Comparison of ENCODE assay signal across 20 cellular contexts in genomic region chr5:35741126-35741711, GRCh38.
DNase-seq lines count a peak whose midpoint lies in the region; ATAC-seq, FAIRE-seq and TF ChIP-seq lines count a peak whose summit lies in the region.
"Had no signal": no experiment of that assay in that cellular context is flagged by ENCODE, and none has a peak within 500 bp of the region (broad histone marks: within the 10 kb centered on the region; RNA-seq: fewer than 3 reads in every experiment).

No MANE protein-coding gene starts in this region.

- peak overlapping the region in 1 of 2 donors; percentile 0 for H3K27ac Mint-ChIP-seq in natural killer cell treated with Interleukin-12 subunit alpha and Interleukin-12 subunit beta and Interleukin-15 and Interleukin-18, amount 100 ng/mL, for 72 hours
- H3K27ac Mint-ChIP-seq in natural killer cell = no peak overlapping the region
- H3K27ac Mint-ChIP-seq: activated T-cell treated with anti-CD3 and anti-CD28 coated beads, Interleukin-2, amount 50 U/mL, for 24 hours; mesothelial cell of epicardium; T-helper 1 cell treated with Interleukin-12 subunit alpha and Interleukin-12 subunit beta and Interleukin-4 antibody, amounts not matched to agents 30 μg/mL and 1 μg/mL, for 36 hours had no signal

- no peak for TF ChIP-seq CTCF in natural killer cell (IDR thresholded peaks at IDR 0.05)
- no peak for TF ChIP-seq CTCF in GM12878 (IDR thresholded peaks at IDR 0.05 in 2 of 3, conservative IDR thresholded peaks at IDR 0.05 in 1 of 3; ENCODE audit: control insufficient read depth in 2 of 3, extremely low read depth in 1 of 3, insufficient read depth in 1 of 3, low read depth in 3 of 3, low read length in 3 of 3)

- no peaks in the 10 kb centered on the region for H3K4me1 ChIP-seq in GM12878 (ENCODE audit: control insufficient read depth, insufficient read depth, low read length)
- H3K4me1 ChIP-seq: adrenal gland; BLaER1 treated with 17β-estradiol and CSF1 and Interleukin-3, amounts not matched to agents 10 nM and 100 nM; upper lobe of right lung had no signal

- POLR2A ChIA-PET in GM12878 (lab: Charles Lee) = no interaction called here

- no peak for TF ChIP-seq RAD21 in GM12878 (IDR thresholded peaks at IDR 0.05; ENCODE audit: insufficient read depth, low read depth, low read length)

- H3K4me3 ChIP-seq in GM12878 = no peak overlapping the region
- H3K4me3 ChIP-seq: adrenal gland; BLaER1 treated with 17β-estradiol and CSF1 and Interleukin-3, amounts not matched to agents 10 nM and 100 nM; HAP-1; upper lobe of right lung had no signal

- FAIRE-seq in GM12878 (lab: Jason Lieb, UNC) = no peak

- H3K4me2 ChIP-seq in GM12878 (ENCODE audit: control insufficient read depth, insufficient read depth) = no peak overlapping the region
- H3K4me2 ChIP-seq: BLaER1 treated with 17β-estradiol and CSF1 and Interleukin-3, amounts not matched to agents 10 nM and 100 nM had no signal

- no peak overlapping the region for H2AFZ ChIP-seq in GM12878 (ENCODE audit: control insufficient read depth, low read depth, low read length)

- no TSS peak for BruUV-seq in GM12878 (replicated peaks; lab: Mats Ljungman, UMichigan)

- no peak overlapping the region for H3K9ac ChIP-seq in GM12878 (ENCODE audit: control insufficient read depth, insufficient read depth, low read length)
- H3K9ac ChIP-seq: BLaER1 treated with 17β-estradiol and CSF1 and Interleukin-3, amounts not matched to agents 10 nM and 100 nM had no signal

- H3K79me2 ChIP-seq in GM12878 (ENCODE audit: control insufficient read depth, insufficient read depth, low read length) = no peaks in the 10 kb centered on the region

- ATAC-seq in natural killer cell treated with Interleukin-12 subunit alpha and Interleukin-12 subunit beta and Interleukin-15 and Interleukin-18, amount 100 ng/mL, for 72 hours = peak; percentile 32 to 65
- ATAC-seq in natural killer cell (no peak), GM12878 (peak; percentile 28; the same call in 2 of the 3 replicates), GM21367 (IDR thresholded peaks at IDR 0.05; ENCODE audit: unreplicated experiment) (no peak), GM18861 (IDR thresholded peaks at IDR 0.05; ENCODE audit: unreplicated experiment) (no peak), HG03439 (IDR thresholded peaks at IDR 0.05; ENCODE audit: unreplicated experiment) (no peak)
- ATAC-seq: upper lobe of right lung had no signal

- 9% methylated on average over 5 of the region's 5 CpGs for WGBS in GM12878 (ENCODE audit: insufficient coverage, insufficient replicate concordance, low lambda C conversion rate, missing lambda C conversion rate)

- H3K27me3 ChIP-seq in GM12878 (replicated peaks in 1 of 2; ENCODE audit: control insufficient read depth in 2 of 2, insufficient read depth in 2 of 2, low read length in 1 of 2) = no peaks in the 10 kb centered on the region
- H3K27me3 ChIP-seq: adrenal gland; BLaER1 treated with 17β-estradiol and CSF1 and Interleukin-3, amounts not matched to agents 10 nM and 100 nM; upper lobe of right lung had no signal

- H4K20me1 ChIP-seq in GM12878 (ENCODE audit: control insufficient read depth, insufficient read depth) = no peaks in the 10 kb centered on the region
- H4K20me1 ChIP-seq: BLaER1 treated with 17β-estradiol and CSF1 and Interleukin-3, amounts not matched to agents 10 nM and 100 nM had no signal

- CTCF ChIA-PET in GM12878 (lab: Yijun Ruan, JAX) = no interaction called here

- intact Hi-C loops in natural killer cell (cut with micrococcal nuclease) = no loop called here
- intact Hi-C loops in GM12878 (cut with micrococcal nuclease; ENCODE audit: unreplicated experiment) = no loop called here

- H3K27me3 Mint-ChIP-seq in natural killer cell treated with Interleukin-12 subunit alpha and Interleukin-12 subunit beta and Interleukin-15 and Interleukin-18, amount 100 ng/mL, for 72 hours = peaks cover 4 to 5% of the 10 kb centered on the region in 2 donors
- H3K27me3 Mint-ChIP-seq in natural killer cell (ENCODE audit: low read depth in 2 of 2) = no peaks in the 10 kb centered on the region
- H3K27me3 Mint-ChIP-seq: activated T-cell treated with anti-CD3 and anti-CD28 coated beads, Interleukin-2, amount 50 U/mL, for 24 hours had no signal

- in situ Hi-C loops in GM12878 (cut with MboI) = no loop called here

- H3K4me3 Mint-ChIP-seq in natural killer cell treated with Interleukin-12 subunit alpha and Interleukin-12 subunit beta and Interleukin-15 and Interleukin-18, amount 100 ng/mL, for 72 hours = no peak overlapping the region
- H3K4me3 Mint-ChIP-seq in natural killer cell = no peak overlapping the region
- H3K4me3 Mint-ChIP-seq: activated T-cell treated with anti-CD3 and anti-CD28 coated beads, Interleukin-2, amount 50 U/mL, for 24 hours; central memory CD8-positive, alpha-beta T cell; mesothelial cell of epicardium; T-helper 1 cell treated with Interleukin-12 subunit alpha and Interleukin-12 subunit beta and Interleukin-4 antibody, amounts not matched to agents 30 μg/mL and 1 μg/mL, for 36 hours had no signal

- RAD21 ChIA-PET in GM12878 (lab: Charles Lee; ENCODE audit: unreplicated experiment) = no interaction called here

- DNase-seq in natural killer cell treated with Interleukin-12 subunit alpha and Interleukin-12 subunit beta and Interleukin-15 and Interleukin-18, amount 100 ng/mL, for 72 hours (ENCODE audit: low spot score) = no peak
- DNase-seq in natural killer cell (no peak), HuH-7.5 (ENCODE audit: low spot score) (peak; percentile 46), GM12878 (ENCODE audit: low read depth, low spot score) (no peak)
- DNase-seq in activated effector memory CD4-positive, alpha-beta T cell treated with anti-CD3 and anti-CD28 coated beads, Interleukin-2, amount 50 U/mL, for 16 hours = no peak
- DNase-seq: activated T-cell treated with anti-CD3 and anti-CD28 coated beads, Interleukin-2, amount 50 U/mL, for 24 hours; adrenal gland; DMS 273 treated with DMSO at 0.1 percent for 48 hours; glutamatergic neuron; NCI-H1694 treated with DMSO at 0.1 percent for 48 hours; NCI-H510A treated with DMSO at 0.1 percent for 48 hours; upper lobe of right lung had no signal

- H3K9me3 Mint-ChIP-seq in natural killer cell treated with Interleukin-12 subunit alpha and Interleukin-12 subunit beta and Interleukin-15 and Interleukin-18, amount 100 ng/mL, for 72 hours = peaks cover 14% of the 10 kb centered on the region
- H3K9me3 Mint-ChIP-seq in natural killer cell = peaks cover 0 to 3% of the 10 kb centered on the region in 2 donors

- no peak for TF ChIP-seq POLR2A in GM12878 (IDR thresholded peaks at IDR 0.05; ENCODE audit: low read depth, low read length)

- no peak overlapping the region for H3K27ac ChIP-seq in GM12878 (ENCODE audit: control insufficient read depth, insufficient read depth)
- H3K27ac ChIP-seq: adrenal gland; BLaER1 treated with 17β-estradiol and CSF1 and Interleukin-3, amounts not matched to agents 10 nM and 100 nM; upper lobe of right lung had no signal

- H3K9me3 ChIP-seq in GM12878 (replicated peaks; ENCODE audit: control insufficient read depth, insufficient read depth, low read length) = no peaks in the 10 kb centered on the region
- H3K9me3 ChIP-seq: adrenal gland, HAP-1, upper lobe of right lung had no signal

- TF ChIP-seq EP300 in GM12878 (IDR thresholded peaks at IDR 0.05; ENCODE audit: borderline replicate concordance in 1 of 2, control insufficient read depth in 1 of 2, low read depth in 2 of 2, low read length in 2 of 2) = no peak

- SMC1A ChIA-PET in GM12878 (lab: Charles Lee; ENCODE audit: uncharacterized antibody, unreplicated experiment) = no interaction called here

- no peaks in the 10 kb centered on the region for H3K36me3 ChIP-seq in GM12878 (ENCODE audit: control insufficient read depth in 2 of 2, insufficient read depth in 2 of 2, low read length in 1 of 2)
- H3K36me3 ChIP-seq: adrenal gland; BLaER1 treated with 17β-estradiol and CSF1 and Interleukin-3, amounts not matched to agents 10 nM and 100 nM; HAP-1; upper lobe of right lung had no signal

- H3K36me3 Mint-ChIP-seq in natural killer cell treated with Interleukin-12 subunit alpha and Interleukin-12 subunit beta and Interleukin-15 and Interleukin-18, amount 100 ng/mL, for 72 hours = peaks cover 10% of the 10 kb centered on the region
- peaks cover 3% of the 10 kb centered on the region for H3K36me3 Mint-ChIP-seq in natural killer cell
- H3K36me3 Mint-ChIP-seq: mesothelial cell of epicardium had no signal

- H3K4me1 Mint-ChIP-seq in natural killer cell treated with Interleukin-12 subunit alpha and Interleukin-12 subunit beta and Interleukin-15 and Interleukin-18, amount 100 ng/mL, for 72 hours (ENCODE audit: low read depth in 2 of 2) = peaks cover 0 to 14% of the 10 kb centered on the region in 2 donors
- H3K4me1 Mint-ChIP-seq in natural killer cell = no peaks in the 10 kb centered on the region
- H3K4me1 Mint-ChIP-seq: mesothelial cell of epicardium had no signal

TF ChIP-seq in GM12878, 131 proteins besides CTCF, POLR2A, EP300 and RAD21:
- TF ChIP-seq NFXL1 (IDR thresholded peaks at IDR 0.05; ENCODE audit: borderline replicate concordance) (no peak), FOXK2 (IDR thresholded peaks at IDR 0.05) (no peak), SUPT20H (IDR thresholded peaks at IDR 0.05; ENCODE audit: borderline replicate concordance, control insufficient read depth, low read depth, low read length) (no peak)

Comparison
In these comparisons a context has a peak if more than half of its experiments do, and no peak if none do; other contexts are left out.
1. ATAC-seq: peak in natural killer cell treated with Interleukin-12 subunit alpha and Interleukin-12 subunit beta and Interleukin-15 and Interleukin-18, amount 100 ng/mL, for 72 hours (2 of 2) and GM12878 (single experiment); none in natural killer cell (0 of 3), GM21367 (single experiment), GM18861 (single experiment) and HG03439 (single experiment).